In the genomic region with DNA sequence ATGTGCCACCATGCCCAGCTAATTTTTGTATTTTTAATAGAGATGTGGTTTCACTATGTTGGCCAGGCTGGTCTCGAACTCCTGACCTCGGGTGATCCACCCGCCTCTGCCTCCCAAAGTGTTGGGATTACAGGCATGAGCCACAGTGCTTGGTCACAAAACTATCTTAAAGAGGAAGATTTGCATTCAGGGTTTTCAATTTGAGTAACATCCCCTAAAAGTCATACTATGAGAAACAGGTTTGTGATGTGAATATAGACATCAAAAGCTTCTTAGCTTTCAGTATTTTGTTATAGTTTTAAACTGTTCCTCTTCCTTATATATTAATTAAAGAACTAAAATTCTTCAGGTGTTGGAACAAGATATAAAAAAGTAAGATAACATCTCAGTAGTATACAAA, we compare ENCODE assay signal across 1 cellular context. TPM values are rescaled to one million over a fixed set of nuclear protein-coding genes. Genes with fewer than 3 reads are reported as not detected.
"Had no signal": no experiment of that assay in that cellular context is flagged by ENCODE, and none has a peak within 500 bp of the region (broad histone marks: within the 10 kb centered on the region; RNA-seq: fewer than 3 reads in every experiment).

No MANE protein-coding gene starts in this region.

RNA-seq across cellular contexts. Expression of gene AOX1, which starts 24.4 kb away (rescaled TPM):
- total RNA-seq: cardiac muscle cell had no signal
- polyA plus RNA-seq: cardiac muscle cell had no signal
